ENCODE assay signal across 1 cellular context in the genomic region with DNA sequence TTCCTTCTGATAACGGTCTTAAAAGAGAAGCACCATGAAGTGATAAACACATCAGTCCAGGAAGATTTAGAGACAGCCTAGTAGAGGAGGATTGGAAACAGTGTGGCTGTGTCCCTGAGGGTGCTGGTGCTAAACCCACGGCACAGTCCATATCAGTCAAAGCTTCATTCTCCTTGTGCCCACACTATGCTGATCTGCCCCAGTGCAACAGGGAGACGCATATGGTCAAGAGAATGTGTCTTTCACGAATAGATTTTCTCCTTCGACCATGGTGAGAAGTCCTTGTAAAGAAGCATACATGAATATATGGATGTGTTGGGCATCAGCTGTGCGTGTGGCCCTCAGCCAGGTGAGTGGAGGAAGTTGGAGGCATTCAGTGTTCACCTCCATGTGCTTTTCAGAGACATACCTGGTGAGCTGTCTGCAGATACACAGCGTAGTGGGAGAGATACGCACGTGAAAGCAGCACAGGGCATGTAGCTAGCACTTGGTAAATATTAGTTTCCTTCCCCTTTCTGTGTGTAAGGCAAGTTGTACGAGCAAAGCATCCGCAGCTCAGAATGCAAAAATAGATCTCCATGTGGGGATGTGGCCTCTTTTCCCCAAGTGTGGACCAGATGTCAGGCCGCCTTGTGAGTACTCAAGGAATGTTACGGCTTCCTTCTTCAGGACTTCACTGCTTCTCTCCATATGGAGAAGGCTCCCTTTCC.
TF ChIP-seq lines count a peak whose summit lies in the region.

No MANE protein-coding gene starts in this region.

TF ChIP-seq in H1, 55 proteins besides CTCF, POLR2A, EP300 and RAD21:
- TF ChIP-seq TCF12 (IDR thresholded peaks at IDR 0.05; ENCODE audit: low read depth, low read length) (no peak), SIN3A (conservative IDR thresholded peaks at IDR 0.05 in 1 of 2, IDR thresholded peaks at IDR 0.05 in 1 of 2; ENCODE audit: low read depth in 1 of 2, low read length in 2 of 2) (no peak), HDAC6 (IDR thresholded peaks at IDR 0.05; ENCODE audit: low read depth, low read length) (no peak), JUN (IDR thresholded peaks at IDR 0.05; ENCODE audit: low read depth, low read length) (no peak), KDM1A (IDR thresholded peaks at IDR 0.05; ENCODE audit: borderline replicate concordance, low read length) (no peak), SRF (IDR thresholded peaks at IDR 0.05; ENCODE audit: low read depth, low read length) (no peak), BACH1 (IDR thresholded peaks at IDR 0.05; ENCODE audit: low read length) (no peak), SIRT6 (IDR thresholded peaks at IDR 0.05; ENCODE audit: low read length) (no peak), CBX5 (IDR thresholded peaks at IDR 0.05; ENCODE audit: low read depth, low read length) (no peak), RNF2 (IDR thresholded peaks at IDR 0.05; ENCODE audit: borderline replicate concordance, low read depth, low read length, missing control alignments, poor library complexity, severe bottlenecking) (no peak), FOSL1 (IDR thresholded peaks at IDR 0.05; ENCODE audit: insufficient read depth, low read depth, low read length) (no peak), GTF2F1 (IDR thresholded peaks at IDR 0.05; ENCODE audit: borderline replicate concordance, low read depth, low read length) (no peak), TAF1 (IDR thresholded peaks at IDR 0.05; ENCODE audit: low read depth, low read length) (no peak), SUZ12 (IDR thresholded peaks at IDR 0.05; ENCODE audit: low read length) (no peak)
- TF ChIP-seq, protein P1, sequence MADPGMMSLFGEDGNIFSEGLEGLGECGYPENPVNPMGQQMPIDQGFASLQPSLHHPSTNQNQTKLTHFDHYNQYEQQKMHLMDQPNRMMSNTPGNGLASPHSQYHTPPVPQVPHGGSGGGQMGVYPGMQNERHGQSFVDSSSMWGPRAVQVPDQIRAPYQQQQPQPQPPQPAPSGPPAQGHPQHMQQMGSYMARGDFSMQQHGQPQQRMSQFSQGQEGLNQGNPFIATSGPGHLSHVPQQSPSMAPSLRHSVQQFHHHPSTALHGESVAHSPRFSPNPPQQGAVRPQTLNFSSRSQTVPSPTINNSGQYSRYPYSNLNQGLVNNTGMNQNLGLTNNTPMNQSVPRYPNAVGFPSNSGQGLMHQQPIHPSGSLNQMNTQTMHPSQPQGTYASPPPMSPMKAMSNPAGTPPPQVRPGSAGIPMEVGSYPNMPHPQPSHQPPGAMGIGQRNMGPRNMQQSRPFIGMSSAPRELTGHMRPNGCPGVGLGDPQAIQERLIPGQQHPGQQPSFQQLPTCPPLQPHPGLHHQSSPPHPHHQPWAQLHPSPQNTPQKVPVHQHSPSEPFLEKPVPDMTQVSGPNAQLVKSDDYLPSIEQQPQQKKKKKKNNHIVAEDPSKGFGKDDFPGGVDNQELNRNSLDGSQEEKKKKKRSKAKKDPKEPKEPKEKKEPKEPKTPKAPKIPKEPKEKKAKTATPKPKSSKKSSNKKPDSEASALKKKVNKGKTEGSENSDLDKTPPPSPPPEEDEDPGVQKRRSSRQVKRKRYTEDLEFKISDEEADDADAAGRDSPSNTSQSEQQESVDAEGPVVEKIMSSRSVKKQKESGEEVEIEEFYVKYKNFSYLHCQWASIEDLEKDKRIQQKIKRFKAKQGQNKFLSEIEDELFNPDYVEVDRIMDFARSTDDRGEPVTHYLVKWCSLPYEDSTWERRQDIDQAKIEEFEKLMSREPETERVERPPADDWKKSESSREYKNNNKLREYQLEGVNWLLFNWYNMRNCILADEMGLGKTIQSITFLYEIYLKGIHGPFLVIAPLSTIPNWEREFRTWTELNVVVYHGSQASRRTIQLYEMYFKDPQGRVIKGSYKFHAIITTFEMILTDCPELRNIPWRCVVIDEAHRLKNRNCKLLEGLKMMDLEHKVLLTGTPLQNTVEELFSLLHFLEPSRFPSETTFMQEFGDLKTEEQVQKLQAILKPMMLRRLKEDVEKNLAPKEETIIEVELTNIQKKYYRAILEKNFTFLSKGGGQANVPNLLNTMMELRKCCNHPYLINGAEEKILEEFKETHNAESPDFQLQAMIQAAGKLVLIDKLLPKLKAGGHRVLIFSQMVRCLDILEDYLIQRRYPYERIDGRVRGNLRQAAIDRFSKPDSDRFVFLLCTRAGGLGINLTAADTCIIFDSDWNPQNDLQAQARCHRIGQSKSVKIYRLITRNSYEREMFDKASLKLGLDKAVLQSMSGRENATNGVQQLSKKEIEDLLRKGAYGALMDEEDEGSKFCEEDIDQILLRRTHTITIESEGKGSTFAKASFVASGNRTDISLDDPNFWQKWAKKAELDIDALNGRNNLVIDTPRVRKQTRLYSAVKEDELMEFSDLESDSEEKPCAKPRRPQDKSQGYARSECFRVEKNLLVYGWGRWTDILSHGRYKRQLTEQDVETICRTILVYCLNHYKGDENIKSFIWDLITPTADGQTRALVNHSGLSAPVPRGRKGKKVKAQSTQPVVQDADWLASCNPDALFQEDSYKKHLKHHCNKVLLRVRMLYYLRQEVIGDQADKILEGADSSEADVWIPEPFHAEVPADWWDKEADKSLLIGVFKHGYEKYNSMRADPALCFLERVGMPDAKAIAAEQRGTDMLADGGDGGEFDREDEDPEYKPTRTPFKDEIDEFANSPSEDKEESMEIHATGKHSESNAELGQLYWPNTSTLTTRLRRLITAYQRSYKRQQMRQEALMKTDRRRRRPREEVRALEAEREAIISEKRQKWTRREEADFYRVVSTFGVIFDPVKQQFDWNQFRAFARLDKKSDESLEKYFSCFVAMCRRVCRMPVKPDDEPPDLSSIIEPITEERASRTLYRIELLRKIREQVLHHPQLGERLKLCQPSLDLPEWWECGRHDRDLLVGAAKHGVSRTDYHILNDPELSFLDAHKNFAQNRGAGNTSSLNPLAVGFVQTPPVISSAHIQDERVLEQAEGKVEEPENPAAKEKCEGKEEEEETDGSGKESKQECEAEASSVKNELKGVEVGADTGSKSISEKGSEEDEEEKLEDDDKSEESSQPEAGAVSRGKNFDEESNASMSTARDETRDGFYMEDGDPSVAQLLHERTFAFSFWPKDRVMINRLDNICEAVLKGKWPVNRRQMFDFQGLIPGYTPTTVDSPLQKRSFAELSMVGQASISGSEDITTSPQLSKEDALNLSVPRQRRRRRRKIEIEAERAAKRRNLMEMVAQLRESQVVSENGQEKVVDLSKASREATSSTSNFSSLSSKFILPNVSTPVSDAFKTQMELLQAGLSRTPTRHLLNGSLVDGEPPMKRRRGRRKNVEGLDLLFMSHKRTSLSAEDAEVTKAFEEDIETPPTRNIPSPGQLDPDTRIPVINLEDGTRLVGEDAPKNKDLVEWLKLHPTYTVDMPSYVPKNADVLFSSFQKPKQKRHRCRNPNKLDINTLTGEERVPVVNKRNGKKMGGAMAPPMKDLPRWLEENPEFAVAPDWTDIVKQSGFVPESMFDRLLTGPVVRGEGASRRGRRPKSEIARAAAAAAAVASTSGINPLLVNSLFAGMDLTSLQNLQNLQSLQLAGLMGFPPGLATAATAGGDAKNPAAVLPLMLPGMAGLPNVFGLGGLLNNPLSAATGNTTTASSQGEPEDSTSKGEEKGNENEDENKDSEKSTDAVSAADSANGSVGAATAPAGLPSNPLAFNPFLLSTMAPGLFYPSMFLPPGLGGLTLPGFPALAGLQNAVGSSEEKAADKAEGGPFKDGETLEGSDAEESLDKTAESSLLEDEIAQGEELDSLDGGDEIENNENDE (IDR thresholded peaks at IDR 0.05; ENCODE audit: insufficient replicate concordance, low read length), result no peak
